12 cellular contexts compared by ENCODE assay signal in genomic region chr3:62954579-62954978, GRCh38.
A peak's percentile ranks its signal among the peaks of the same experiment; 100 is the strongest.
DNase-seq lines count a peak whose midpoint lies in the region; ATAC-seq and TF ChIP-seq lines count a peak whose summit lies in the region.
"Had no signal": no experiment of that assay in that cellular context is flagged by ENCODE, and none has a peak within 500 bp of the region (broad histone marks: within the 10 kb centered on the region; RNA-seq: fewer than 3 reads in every experiment).

No MANE protein-coding gene starts in this region.

- H3K4me3 ChIP-seq in NB4 (ENCODE audit: low read depth, low read length) (no peak overlapping the region), mesendoderm (ENCODE audit: low read length) (no peak overlapping the region), gastrocnemius medialis (no peak overlapping the region), brain microvascular endothelial cell (ENCODE audit: low read depth, low read length) (no peak overlapping the region)

- H3K18ac ChIP-seq in mesendoderm (ENCODE audit: low read length), result no peak overlapping the region

- no peaks in the 10 kb centered on the region for H3K79me2 ChIP-seq in mesendoderm (ENCODE audit: control insufficient read depth, insufficient read depth, low read length)

- no peak overlapping the region for H2BK15ac ChIP-seq in mesendoderm (replicated peaks; ENCODE audit: low read depth)

- H2AK5ac ChIP-seq in mesendoderm (ENCODE audit: low read length), result no peak overlapping the region

- no peak overlapping the region for H3K23ac ChIP-seq in mesendoderm (ENCODE audit: low read length)

- peaks cover 3% of the 10 kb centered on the region for H3K4me1 ChIP-seq in mesendoderm (ENCODE audit: control insufficient read depth, low read depth, low read length)
- no peaks in the 10 kb centered on the region for H3K4me1 ChIP-seq in gastrocnemius medialis

- TF ChIP-seq POLR2A in NB4 (IDR thresholded peaks at IDR 0.05; ENCODE audit: extremely low read depth, insufficient read length) (no peak), gastrocnemius medialis (IDR thresholded peaks at IDR 0.05) (no peak)

- H3K36me3 ChIP-seq in mesendoderm (ENCODE audit: control insufficient read depth, insufficient read depth, low read length), result no peaks in the 10 kb centered on the region
- H3K36me3 ChIP-seq in gastrocnemius medialis, result no peaks in the 10 kb centered on the region
- H3K36me3 ChIP-seq in brain microvascular endothelial cell (replicated peaks), result no peaks in the 10 kb centered on the region

- no peaks in the 10 kb centered on the region for H3K9me3 ChIP-seq in gastrocnemius medialis

- no peak overlapping the region for H3K4ac ChIP-seq in mesendoderm (ENCODE audit: low read depth, low read length)

- DNase-seq in NB4 (ENCODE audit: low read depth) (peak; percentile 2), mesendoderm (peak; percentile 9), gastrocnemius medialis (no peak), brain microvascular endothelial cell (no peak), cerebellum (ENCODE audit: low spot score) (no peak)
- DNase-seq: activated naive CD4-positive, alpha-beta T cell; DMS53; natural killer cell; NK-92 treated with Interleukin-12 subunit alpha and Interleukin-12 subunit beta, amount 100 ng/mL, for 24 hours had no signal

- H3K79me1 ChIP-seq in mesendoderm (ENCODE audit: low read length), result no peaks in the 10 kb centered on the region

- intact Hi-C loops in gastrocnemius medialis (cut with DNase I; ENCODE audit: low total_unique reads), result no loop called here

- H2BK5ac ChIP-seq in mesendoderm (ENCODE audit: low read length), result no peak overlapping the region

- WGBS in mesendoderm (ENCODE audit: extremely low coverage, insufficient coverage, low lambda C conversion rate), result no CpG with 5 or more reads among the region's 1 CpG

- no peak overlapping the region for H3K27ac ChIP-seq in mesendoderm (ENCODE audit: low read depth, low read length)
- no peak overlapping the region for H3K27ac ChIP-seq in gastrocnemius medialis
- H3K27ac ChIP-seq in brain microvascular endothelial cell, result no peak overlapping the region

- no peak overlapping the region for H4K5ac ChIP-seq in mesendoderm (ENCODE audit: low read length)

- in situ Hi-C loops in gastrocnemius medialis (cut with MboI; ENCODE audit: low sequenced_read_pairs in 4 of 4), result no loop called here
- in situ Hi-C loops in brain microvascular endothelial cell (cut with HindIII; ENCODE audit: low pct_ligation_motif_present, low sequenced_read_pairs), result no loop called here

- no peak overlapping the region for H3K9ac ChIP-seq in mesendoderm (ENCODE audit: low read length)

- H4K8ac ChIP-seq in mesendoderm (ENCODE audit: low read depth, low read length), result no peak overlapping the region

- H3K27me3 ChIP-seq in mesendoderm (ENCODE audit: insufficient read depth, low read length, poor library complexity) (no peaks in the 10 kb centered on the region), gastrocnemius medialis (no peaks in the 10 kb centered on the region), brain microvascular endothelial cell (replicated peaks) (no peaks in the 10 kb centered on the region)

- no peak overlapping the region for H3K4me2 ChIP-seq in mesendoderm (ENCODE audit: low read length)

- H3K56ac ChIP-seq in mesendoderm (ENCODE audit: low read length), result no peak overlapping the region

- ATAC-seq in GM19324 (IDR thresholded peaks at IDR 0.05; ENCODE audit: low FRiP score, unreplicated experiment) (peak; percentile 83), HG02759 (IDR thresholded peaks at IDR 0.05; ENCODE audit: unreplicated experiment) (peak; percentile 91), gastrocnemius medialis (no peak)
- ATAC-seq: natural killer cell, WTC11 had no signal

- no peak overlapping the region for H2BK120ac ChIP-seq in mesendoderm (ENCODE audit: low read depth, low read length)

- TF ChIP-seq CTCF in NB4 (IDR thresholded peaks at IDR 0.05; ENCODE audit: low read depth, low read length) (no peak), gastrocnemius medialis (IDR thresholded peaks at IDR 0.05 in 4 of 5, conservative IDR thresholded peaks at IDR 0.05 in 1 of 5) (no peak), brain microvascular endothelial cell (IDR thresholded peaks at IDR 0.05; ENCODE audit: low read depth, low read length, missing control alignments) (no peak)

Comparison
In these comparisons a context has a peak if more than half of its experiments do, and no peak if none do; other contexts are left out.
1. ATAC-seq: peak in GM19324 (single experiment) and HG02759 (single experiment); none in gastrocnemius medialis (0 of 2).
2. DNase-seq: peak in NB4 (single experiment) and mesendoderm (single experiment); none in gastrocnemius medialis (0 of 2), brain microvascular endothelial cell (single experiment) and cerebellum (single experiment).